In genomic region chr19:39406656-39407393, GRCh38 we compare ENCODE assay signal across 1 cellular context.
TF ChIP-seq lines count a peak whose summit lies in the region.

TSS of gene ZFP36 (plus strand) at chr19:39406847. CDS start at chr19:39406905, 58 bp downstream.

TF ChIP-seq in K562, 482 proteins besides CTCF, POLR2A, EP300 and RAD21 (continued from another document and continues in another):
- TF ChIP-seq, protein P1, sequence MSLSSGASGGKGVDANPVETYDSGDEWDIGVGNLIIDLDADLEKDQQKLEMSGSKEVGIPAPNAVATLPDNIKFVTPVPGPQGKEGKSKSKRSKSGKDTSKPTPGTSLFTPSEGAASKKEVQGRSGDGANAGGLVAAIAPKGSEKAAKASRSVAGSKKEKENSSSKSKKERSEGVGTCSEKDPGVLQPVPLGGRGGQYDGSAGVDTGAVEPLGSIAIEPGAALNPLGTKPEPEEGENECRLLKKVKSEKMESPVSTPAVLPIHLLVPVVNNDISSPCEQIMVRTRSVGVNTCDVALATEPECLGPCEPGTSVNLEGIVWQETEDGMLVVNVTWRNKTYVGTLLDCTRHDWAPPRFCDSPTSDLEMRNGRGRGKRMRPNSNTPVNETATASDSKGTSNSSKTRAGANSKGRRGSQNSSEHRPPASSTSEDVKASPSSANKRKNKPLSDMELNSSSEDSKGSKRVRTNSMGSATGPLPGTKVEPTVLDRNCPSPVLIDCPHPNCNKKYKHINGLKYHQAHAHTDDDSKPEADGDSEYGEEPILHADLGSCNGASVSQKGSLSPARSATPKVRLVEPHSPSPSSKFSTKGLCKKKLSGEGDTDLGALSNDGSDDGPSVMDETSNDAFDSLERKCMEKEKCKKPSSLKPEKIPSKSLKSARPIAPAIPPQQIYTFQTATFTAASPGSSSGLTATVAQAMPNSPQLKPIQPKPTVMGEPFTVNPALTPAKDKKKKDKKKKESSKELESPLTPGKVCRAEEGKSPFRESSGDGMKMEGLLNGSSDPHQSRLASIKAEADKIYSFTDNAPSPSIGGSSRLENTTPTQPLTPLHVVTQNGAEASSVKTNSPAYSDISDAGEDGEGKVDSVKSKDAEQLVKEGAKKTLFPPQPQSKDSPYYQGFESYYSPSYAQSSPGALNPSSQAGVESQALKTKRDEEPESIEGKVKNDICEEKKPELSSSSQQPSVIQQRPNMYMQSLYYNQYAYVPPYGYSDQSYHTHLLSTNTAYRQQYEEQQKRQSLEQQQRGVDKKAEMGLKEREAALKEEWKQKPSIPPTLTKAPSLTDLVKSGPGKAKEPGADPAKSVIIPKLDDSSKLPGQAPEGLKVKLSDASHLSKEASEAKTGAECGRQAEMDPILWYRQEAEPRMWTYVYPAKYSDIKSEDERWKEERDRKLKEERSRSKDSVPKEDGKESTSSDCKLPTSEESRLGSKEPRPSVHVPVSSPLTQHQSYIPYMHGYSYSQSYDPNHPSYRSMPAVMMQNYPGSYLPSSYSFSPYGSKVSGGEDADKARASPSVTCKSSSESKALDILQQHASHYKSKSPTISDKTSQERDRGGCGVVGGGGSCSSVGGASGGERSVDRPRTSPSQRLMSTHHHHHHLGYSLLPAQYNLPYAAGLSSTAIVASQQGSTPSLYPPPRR (CRISPR knock-in tag; IDR thresholded peaks at IDR 0.05; ENCODE audit: borderline replicate concordance): no peak
- no peak for TF ChIP-seq ARNT (IDR thresholded peaks at IDR 0.05)
- peak; percentile 73 for TF ChIP-seq SAP30 (IDR thresholded peaks at IDR 0.05; ENCODE audit: borderline replicate concordance, insufficient read depth, low read depth, low read length, poor library complexity, severe bottlenecking)
- no peak for TF ChIP-seq RREB1 (CRISPR knock-in tag; IDR thresholded peaks at IDR 0.05)
- TF ChIP-seq ZNF717 (CRISPR knock-in tag; IDR thresholded peaks at IDR 0.05): no peak
- TF ChIP-seq SMC3 (conservative IDR thresholded peaks at IDR 0.05; ENCODE audit: insufficient read depth, low read depth, low read length): no peak
- peak; percentile 60; the same call in 1 of the 2 replicates for TF ChIP-seq CTBP1 (IDR thresholded peaks at IDR 0.05; ENCODE audit: borderline replicate concordance)
- TF ChIP-seq NFE2L1 (tag; IDR thresholded peaks at IDR 0.05; ENCODE audit: borderline replicate concordance, low read depth): no peak
- no peak for TF ChIP-seq ZNF512 (tag; IDR thresholded peaks at IDR 0.05)
- TF ChIP-seq SMARCE1 (IDR thresholded peaks at IDR 0.05): no peak
- TF ChIP-seq GTF2E2 (tag; IDR thresholded peaks at IDR 0.05): no peak
- TF ChIP-seq RBM15 (IDR thresholded peaks at IDR 0.05; ENCODE audit: insufficient read depth, low read length): no peak
- no peak for TF ChIP-seq ZKSCAN3 (CRISPR knock-in tag; IDR thresholded peaks at IDR 0.05)
- TF ChIP-seq CBFB (CRISPR knock-in tag; IDR thresholded peaks at IDR 0.05): no peak
- no peak for TF ChIP-seq CBX2 (IDR thresholded peaks at IDR 0.05; ENCODE audit: insufficient read depth, low read length, poor library complexity, severe bottlenecking)
- TF ChIP-seq ZC3H11A (IDR thresholded peaks at IDR 0.05; ENCODE audit: low read depth, low read length): no peak
- TF ChIP-seq, protein P2, sequence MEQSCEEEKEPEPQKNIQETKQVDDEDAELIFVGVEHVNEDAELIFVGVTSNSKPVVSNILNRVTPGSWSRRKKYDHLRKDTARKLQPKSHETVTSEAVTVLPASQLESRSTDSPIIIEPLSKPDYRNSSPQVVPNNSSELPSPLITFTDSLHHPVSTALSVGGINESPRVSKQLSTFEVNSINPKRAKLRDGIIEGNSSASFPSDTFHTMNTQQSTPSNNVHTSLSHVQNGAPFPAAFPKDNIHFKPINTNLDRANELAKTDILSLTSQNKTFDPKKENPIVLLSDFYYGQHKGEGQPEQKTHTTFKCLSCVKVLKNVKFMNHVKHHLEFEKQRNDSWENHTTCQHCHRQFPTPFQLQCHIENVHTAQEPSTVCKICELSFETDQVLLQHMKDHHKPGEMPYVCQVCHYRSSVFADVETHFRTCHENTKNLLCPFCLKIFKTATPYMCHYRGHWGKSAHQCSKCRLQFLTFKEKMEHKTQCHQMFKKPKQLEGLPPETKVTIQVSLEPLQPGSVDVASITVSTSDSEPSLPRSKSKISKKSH (CRISPR knock-in tag; IDR thresholded peaks at IDR 0.05): no peak
- peak; percentile 84 for TF ChIP-seq RBFOX2 (IDR thresholded peaks at IDR 0.05; ENCODE audit: low read depth, low read length)
- no peak for TF ChIP-seq SREBF2 (CRISPR knock-in tag; IDR thresholded peaks at IDR 0.05)
- TF ChIP-seq, protein P3, sequence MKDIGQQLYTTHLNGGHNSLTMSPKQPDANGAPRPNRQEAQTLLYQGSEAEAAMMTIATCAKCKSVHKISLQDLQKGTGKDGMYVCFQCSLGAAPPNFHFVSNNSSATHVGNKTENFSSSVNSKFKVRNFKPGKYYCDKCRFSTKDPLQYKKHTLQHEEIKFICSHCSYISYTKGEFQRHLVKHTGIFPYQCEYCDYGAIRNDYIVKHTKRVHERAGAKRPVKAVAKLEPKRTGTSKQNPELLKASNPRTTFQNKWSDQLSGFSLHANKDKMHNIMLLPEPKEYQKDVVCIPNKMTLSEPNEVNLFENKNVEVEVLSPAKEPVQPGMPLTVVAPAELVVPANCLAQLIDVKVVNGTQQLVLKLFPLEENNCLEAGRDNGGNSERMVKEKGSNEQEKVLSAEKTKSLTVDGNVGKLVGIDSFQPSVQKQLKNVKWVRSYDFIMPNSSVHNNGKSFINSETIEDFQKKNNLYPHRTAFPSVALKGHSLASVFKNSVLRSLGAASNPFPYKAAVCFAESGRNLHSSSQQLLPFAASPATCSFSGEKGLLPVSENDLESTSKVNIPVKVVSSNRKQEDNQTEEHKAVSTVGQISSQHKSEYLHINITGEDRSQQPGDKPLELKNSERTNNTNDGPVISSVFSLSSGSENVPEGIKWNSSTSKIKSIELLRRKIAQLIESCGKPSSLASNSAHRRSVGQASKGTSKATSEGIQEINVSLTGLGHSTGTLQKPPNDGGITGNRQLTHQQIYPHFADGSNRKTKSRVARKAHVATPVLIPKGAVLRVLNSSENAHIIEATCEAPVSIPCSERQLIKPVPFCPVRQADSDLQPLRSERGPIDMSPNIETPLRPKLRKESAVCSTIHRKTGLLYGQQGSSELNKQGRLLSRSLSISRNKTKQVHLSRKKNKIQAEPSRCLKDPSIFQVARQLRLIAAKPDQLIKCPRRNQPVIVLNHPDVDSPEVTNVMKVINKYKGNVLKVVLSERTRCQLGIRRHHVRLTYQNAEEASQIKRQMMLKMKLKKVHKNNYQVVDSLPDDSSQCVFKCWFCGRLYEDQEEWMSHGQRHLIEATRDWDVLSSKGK (CRISPR knock-in tag; IDR thresholded peaks at IDR 0.05): no peak
- TF ChIP-seq SLC30A9 (CRISPR knock-in tag; IDR thresholded peaks at IDR 0.05): no peak
- TF ChIP-seq ZNF140 (CRISPR knock-in tag; IDR thresholded peaks at IDR 0.05): no peak
- no peak for TF ChIP-seq ZNF407 (IDR thresholded peaks at IDR 0.05; ENCODE audit: low read depth)
- TF ChIP-seq ERF (CRISPR knock-in tag; IDR thresholded peaks at IDR 0.05): 0 out of 2 replicates have a peak, but pooled peaks have one; percentile 12
- no peak for TF ChIP-seq NR2C1 (IDR thresholded peaks at IDR 0.05)
- no peak for TF ChIP-seq NR2C1 (tag; IDR thresholded peaks at IDR 0.05)
- TF ChIP-seq U2AF2 (optimal IDR thresholded peaks at IDR 0.05; ENCODE audit: low read depth, low read length): no peak
